ENCODE assay signal across 13 cellular contexts in genomic region chr18:27921904-27922541, GRCh38.
DNase-seq lines count a peak whose midpoint lies in the region; ATAC-seq, FAIRE-seq and TF ChIP-seq lines count a peak whose summit lies in the region.
"Had no signal": no experiment of that assay in that cellular context is flagged by ENCODE, and none has a peak within 500 bp of the region (broad histone marks: within the 10 kb centered on the region; RNA-seq: fewer than 3 reads in every experiment).

No MANE protein-coding gene starts in this region.

- CTCF ChIA-PET in HepG2 (lab: Yijun Ruan, JAX; ENCODE audit: low intra/inter-chr PET ratio, low total read pairs) = no interaction called here

- TF ChIP-seq CTCF in HepG2 (CRISPR knock-in tag; IDR thresholded peaks at IDR 0.05) (no peak), right lobe of liver (IDR thresholded peaks at IDR 0.05) (no peak), thyroid gland (IDR thresholded peaks at IDR 0.05) (no peak)

- no peak overlapping the region for H3K9ac ChIP-seq in HepG2 (ENCODE audit: insufficient read depth, low read depth, low read length)

- POLR2A ChIA-PET in HepG2 (lab: Yijun Ruan, JAX) = no interaction called here

- ATAC-seq in HepG2 (peak; percentile 73), right lobe of liver (no peak)
- ATAC-seq: mucosa of descending colon had no signal

- TF ChIP-seq POLR2A in HepG2 (IDR thresholded peaks at IDR 0.05; ENCODE audit: insufficient read depth in 1 of 2, low read depth in 2 of 2, low read length in 2 of 2) (no peak), right lobe of liver (IDR thresholded peaks at IDR 0.05) (no peak), thyroid gland (IDR thresholded peaks at IDR 0.05) (no peak)

- H3K79me2 ChIP-seq in HepG2 (ENCODE audit: insufficient read depth, low read length) = no peaks in the 10 kb centered on the region

- intact Hi-C loops in HepG2 (cut with micrococcal nuclease; ENCODE audit: unreplicated experiment) = no loop called here
- intact Hi-C loops in right lobe of liver (cut with DNase I) = no loop called here
- intact Hi-C loops in thyroid gland (cut with DNase I) = no loop called here

- no peak for TF ChIP-seq EP300 in HepG2 (IDR thresholded peaks at IDR 0.05; ENCODE audit: low read depth in 2 of 2, low read length in 2 of 2)
- TF ChIP-seq EP300 in HepG2 (CRISPR knock-in tag; IDR thresholded peaks at IDR 0.05; ENCODE audit: borderline replicate concordance) = no peak

- in situ Hi-C loops in HepG2 (cut with HindIII; ENCODE audit: extremely low pct_ligation_motif_present, low pct_unique_long_range_greater_than_20kb) (no loop called here), G401 (cut with HindIII; ENCODE audit: low sequenced_read_pairs) (no loop called here)

- H3K36me3 ChIP-seq in HepG2 (replicated peaks in 1 of 2; ENCODE audit: control insufficient read depth in 1 of 2, insufficient read depth in 2 of 2, low read length in 2 of 2) (no peaks in the 10 kb centered on the region), right lobe of liver (no peaks in the 10 kb centered on the region), thyroid gland (no peaks in the 10 kb centered on the region)

- peaks cover 12% of the 10 kb centered on the region; the same call in 1 of the 2 replicates for H3K4me1 ChIP-seq in HepG2 (ENCODE audit: insufficient read depth, low read length)
- H3K4me1 ChIP-seq in right lobe of liver = no peaks in the 10 kb centered on the region
- H3K4me1 ChIP-seq in thyroid gland = no peaks in the 10 kb centered on the region

- no peak overlapping the region for H2AFZ ChIP-seq in HepG2 (ENCODE audit: low read length)

- no TSS peak for BruUV-seq in HepG2 (replicated peaks; lab: Mats Ljungman, UMichigan)

- 33% methylated on average over 16 of the region's 17 CpGs for WGBS in HepG2 (ENCODE audit: low lambda C conversion rate)
- WGBS in right lobe of liver (ENCODE audit: insufficient coverage, low coverage, low lambda C conversion rate, missing lambda C conversion rate) = 68% methylated on average over 15 of the region's 17 CpGs
- whole genome bisulfite sequencing in thyroid gland, 2 donors = 69 to 79% methylated on average over 17 of the region's 17 CpGs

- peaks cover 0 to 3% of the 10 kb centered on the region in 2 experiments; a peak in 1 of 5 replicates for H3K27me3 ChIP-seq in HepG2 (ENCODE audit: control insufficient read depth in 1 of 2, insufficient read depth in 2 of 2, low read length in 2 of 2)
- no peaks in the 10 kb centered on the region for H3K27me3 ChIP-seq in right lobe of liver
- no peaks in the 10 kb centered on the region for H3K27me3 ChIP-seq in thyroid gland

- H3K9me3 ChIP-seq in HepG2 (ENCODE audit: low read length) = no peaks in the 10 kb centered on the region
- no peaks in the 10 kb centered on the region for H3K9me3 ChIP-seq in right lobe of liver
- H3K9me3 ChIP-seq in thyroid gland = no peaks in the 10 kb centered on the region
- H3K9me3 ChIP-seq: mucosa of descending colon had no signal

- H3K27ac ChIP-seq in HepG2 (ENCODE audit: extremely low read length, insufficient read depth, low read length) (no peak overlapping the region), right lobe of liver (no peak overlapping the region), angular gyrus (ENCODE audit: low read depth, low read length) (peak overlapping the region; percentile 54), thyroid gland (no peak overlapping the region)

- FAIRE-seq in HepG2 (lab: Jason Lieb, UNC) = no peak
- FAIRE-seq: colon had no signal

- peak overlapping the region in 2 of 3 experiments; percentile 24 to 28; a peak in 1 of 6 replicates for H3K4me3 ChIP-seq in HepG2 (replicated peaks in 1 of 3; ENCODE audit: insufficient read depth in 1 of 3, low read depth in 2 of 3, low read length in 3 of 3)
- no peak overlapping the region for H3K4me3 ChIP-seq in right lobe of liver
- H3K4me3 ChIP-seq in thyroid gland (replicated peaks in 1 of 3) = no peak overlapping the region
- H3K4me3 ChIP-seq: mucosa of descending colon had no signal

- H3K4me2 ChIP-seq in HepG2 (ENCODE audit: low read depth, low read length) = peak overlapping the region; percentile 32; the same call in 1 of the 2 replicates

- TF ChIP-seq RAD21 in HepG2 (CRISPR knock-in tag; IDR thresholded peaks at IDR 0.05) = no peak

- DNase-seq in HepG2 (ENCODE audit: low spot score) (peak; percentile 10), right lobe of liver (no peak), islet precursor cell (peak; percentile 86), thyroid gland (no peak), G401 (ENCODE audit: low spot score) (no peak), middle frontal gyrus (ENCODE audit: extremely low spot score, low spot score) (no peak)
- DNase-seq in stimulated activated naive CD4-positive, alpha-beta T cell treated with Interleukin-2 at 50 U/mL for 16 hours (lab: John Stamatoyannopoulos, UW) = no peak
- DNase-seq: activated CD4-positive, alpha-beta T cell treated with anti-CD3 and anti-CD28 coated beads, Interleukin-2, amount 10 ng/mL, durations not matched to agents 24 days and 14 days; AML-193; NCI-H2171 treated with DMSO at 0.1 percent for 48 hours had no signal

- no peaks in the 10 kb centered on the region for H4K20me1 ChIP-seq in HepG2 (ENCODE audit: insufficient read depth, low read length)

TF ChIP-seq in HepG2, 621 proteins besides CTCF, POLR2A, EP300 and RAD21:
- no peak for TF ChIP-seq ZBTB8A (CRISPR knock-in tag; IDR thresholded peaks at IDR 0.05; ENCODE audit: borderline replicate concordance, low read depth)
- TF ChIP-seq ZFP36L1 (CRISPR knock-in tag; IDR thresholded peaks at IDR 0.05) = no peak

Comparison
In these comparisons a context has a peak if more than half of its experiments do, and no peak if none do; other contexts are left out.
1. DNase-seq: peak in HepG2 (single experiment) and islet precursor cell (single experiment); none in right lobe of liver (0 of 3), stimulated activated naive CD4-positive, alpha-beta T cell treated with Interleukin-2 at 50 U/mL for 16 hours (single experiment), thyroid gland (0 of 2), G401 (single experiment) and middle frontal gyrus (single experiment).
2. H3K4me3 ChIP-seq: peak in HepG2 (2 of 3); none in right lobe of liver (0 of 3) and thyroid gland (0 of 3).